ENCODE assay signal across 11 cellular contexts in genomic region chr11:68099057-68099456, GRCh38. TPM values are rescaled to one million over a fixed set of nuclear protein-coding genes. Genes with fewer than 3 reads are reported as not detected.
A peak's percentile ranks its signal among the peaks of the same experiment; 100 is the strongest.
DNase-seq lines count a peak whose midpoint lies in the region; ATAC-seq and TF ChIP-seq lines count a peak whose summit lies in the region.
"Had no signal": no experiment of that assay in that cellular context is flagged by ENCODE, and none has a peak within 500 bp of the region (broad histone marks: within the 10 kb centered on the region; RNA-seq: fewer than 3 reads in every experiment).

No MANE protein-coding gene starts in this region.

- BruUV-seq in Caco-2 (replicated peaks; lab: Mats Ljungman, UMichigan) = no TSS peak

- H3K27me3 Mint-ChIP-seq in Caco-2 (ENCODE audit: insufficient read depth, unreplicated experiment) = no peaks in the 10 kb centered on the region
- H3K27me3 Mint-ChIP-seq in progenitor cell of endocrine pancreas = no peaks in the 10 kb centered on the region

- no peaks in the 10 kb centered on the region for H3K27me3 ChIP-seq in Caco-2 (replicated peaks; ENCODE audit: control insufficient read depth, insufficient read depth, low read length)
- no peaks in the 10 kb centered on the region for H3K27me3 ChIP-seq in Loucy (ENCODE audit: insufficient read depth, low read length, poor library complexity, severe bottlenecking)
- no peaks in the 10 kb centered on the region for H3K27me3 ChIP-seq in endocrine pancreas (ENCODE audit: control insufficient read depth, insufficient read depth, low read length)
- H3K27me3 ChIP-seq: ascending aorta had no signal

- no peak for TF ChIP-seq CTCF in Caco-2 (IDR thresholded peaks at IDR 0.05; ENCODE audit: insufficient read depth in 1 of 2, low read depth in 1 of 2, low read length in 1 of 2, severe bottlenecking in 1 of 2, unreplicated experiment in 1 of 2)
- TF ChIP-seq CTCF in Loucy (conservative IDR thresholded peaks at IDR 0.05; ENCODE audit: low read length) = no peak
- TF ChIP-seq CTCF in progenitor cell of endocrine pancreas (IDR thresholded peaks at IDR 0.05; ENCODE audit: unreplicated experiment) = no peak

- POLR2A ChIA-PET in Caco-2 (lab: Charles Lee) = interaction anchor here (0.5 kb wide), 1 partner anchor 14 kb away, joined by 3 read pairs; no protein-coding TSS in a partner anchor

- peaks cover 48% of the 10 kb centered on the region for H3K4me1 Mint-ChIP-seq in Caco-2 (ENCODE audit: low read depth, unreplicated experiment)
- H3K4me1 Mint-ChIP-seq in progenitor cell of endocrine pancreas (ENCODE audit: low read depth) = peaks cover 33% of the 10 kb centered on the region

- H3K36me3 ChIP-seq in Caco-2 (ENCODE audit: control insufficient read depth, insufficient read depth, low read length) (peaks cover 4% of the 10 kb centered on the region; the same call in 1 of the 2 replicates), Loucy (ENCODE audit: insufficient read depth, low read length) (peaks cover 19% of the 10 kb centered on the region; the same call in 1 of the 2 replicates), endocrine pancreas (ENCODE audit: control insufficient read depth, insufficient read depth, low read length) (no peaks in the 10 kb centered on the region)
- H3K36me3 ChIP-seq: ascending aorta had no signal

- H3K4me1 ChIP-seq in Caco-2 (peaks cover 20% of the 10 kb centered on the region), Loucy (ENCODE audit: insufficient read depth, low read length, poor library complexity, severe bottlenecking) (peaks cover 14% of the 10 kb centered on the region), endocrine pancreas (ENCODE audit: control insufficient read depth, insufficient read depth, low read length) (peaks cover 12% of the 10 kb centered on the region)

- no peak for ATAC-seq in GM18861 (IDR thresholded peaks at IDR 0.05; ENCODE audit: unreplicated experiment)
- ATAC-seq in GM21528 (IDR thresholded peaks at IDR 0.05; ENCODE audit: low FRiP score, unreplicated experiment) = no peak

- CTCF ChIA-PET in Caco-2 (lab: Charles Lee) = interaction anchor here (1.3 kb wide), 1 partner anchor 110 kb away, joined by 12 read pairs; no protein-coding TSS in a partner anchor

- H3K9ac ChIP-seq in Loucy (ENCODE audit: low read depth, low read length, poor library complexity, severe bottlenecking) = peak overlapping the region; percentile 22
- H3K9ac ChIP-seq in endocrine pancreas (ENCODE audit: control insufficient read depth, insufficient read depth, low read length) = no peak overlapping the region

- H4K20me1 ChIP-seq in Loucy (ENCODE audit: insufficient read depth, low read length, poor library complexity, severe bottlenecking) = peaks cover 31% of the 10 kb centered on the region

- H3K9me3 ChIP-seq in Caco-2 (no peaks in the 10 kb centered on the region), Loucy (ENCODE audit: insufficient read depth, low read depth, low read length) (no peaks in the 10 kb centered on the region), endocrine pancreas (ENCODE audit: control insufficient read depth, low read length) (no peaks in the 10 kb centered on the region)
- H3K9me3 ChIP-seq: ascending aorta had no signal

- H3K27ac Mint-ChIP-seq in Caco-2 (ENCODE audit: unreplicated experiment) (peak overlapping the region; percentile 61), progenitor cell of endocrine pancreas (peak overlapping the region; percentile 93)

- H3K9me2 ChIP-seq in Loucy (replicated peaks; ENCODE audit: low read depth, low read length) = no peaks in the 10 kb centered on the region

- H3K4me3 ChIP-seq in Caco-2 (ENCODE audit: low read depth, low read length) (no peak overlapping the region), Loucy (ENCODE audit: low read length, poor library complexity, severe bottlenecking) (peak overlapping the region; percentile 34), endocrine pancreas (ENCODE audit: control insufficient read depth, insufficient read depth, low read length) (peak overlapping the region; percentile 59)
- H3K4me3 ChIP-seq: SK-N-MC had no signal

- no peak for DNase-seq in Caco-2
- no peak for DNase-seq in progenitor cell of endocrine pancreas (ENCODE audit: low spot score, unreplicated experiment)
- DNase-seq in A172 (ENCODE audit: low spot score) = no peak
- no peak for DNase-seq in activated CD4-positive, CD25-positive, alpha-beta regulatory T cell (lab: John Stamatoyannopoulos, UW)
- DNase-seq: KG1 had no signal

- H3K79me2 ChIP-seq in Loucy (ENCODE audit: insufficient read depth, low read length) = peaks cover 79% of the 10 kb centered on the region

- no peak overlapping the region for H2AFZ ChIP-seq in Loucy (ENCODE audit: low read length)

- H3F3A ChIP-seq in Loucy (ENCODE audit: low read depth) = peaks cover 4% of the 10 kb centered on the region; the same call in 1 of the 2 replicates

- peak overlapping the region; percentile 45 for H3K4me2 ChIP-seq in Loucy (ENCODE audit: low read depth, low read length, poor library complexity, severe bottlenecking)

- intact Hi-C loops in Caco-2 (cut with micrococcal nuclease; ENCODE audit: unreplicated experiment) = no loop called here

- H3K4me3 Mint-ChIP-seq in Caco-2 (ENCODE audit: unreplicated experiment) = peak overlapping the region; percentile 57
- H3K4me3 Mint-ChIP-seq in progenitor cell of endocrine pancreas (ENCODE audit: low read depth) = no peak overlapping the region

- peaks cover 64% of the 10 kb centered on the region for H3K36me3 Mint-ChIP-seq in Caco-2 (ENCODE audit: insufficient read depth, unreplicated experiment)
- peaks cover 9% of the 10 kb centered on the region for H3K36me3 Mint-ChIP-seq in progenitor cell of endocrine pancreas (ENCODE audit: insufficient read depth)

- H3K9me3 Mint-ChIP-seq in Caco-2 (ENCODE audit: unreplicated experiment) (no peaks in the 10 kb centered on the region), progenitor cell of endocrine pancreas (ENCODE audit: low read depth) (peaks cover 6% of the 10 kb centered on the region)

RNA-seq across cellular contexts. Expression of gene CHKA, which starts 22.1 kb away (rescaled TPM):
- total RNA-seq in Caco-2 (2022) = 169 TPM in 2 replicates
- total RNA-seq in progenitor cell of endocrine pancreas = 60.4 and 64.3 TPM in 2 replicates
- 18.6 and 26.9 TPM in 2 replicates for total RNA-seq in A172 (2014; rRNA removed; shearing (Covaris generic))
